ENCODE assay signal across 8 cellular contexts in the genomic region with DNA sequence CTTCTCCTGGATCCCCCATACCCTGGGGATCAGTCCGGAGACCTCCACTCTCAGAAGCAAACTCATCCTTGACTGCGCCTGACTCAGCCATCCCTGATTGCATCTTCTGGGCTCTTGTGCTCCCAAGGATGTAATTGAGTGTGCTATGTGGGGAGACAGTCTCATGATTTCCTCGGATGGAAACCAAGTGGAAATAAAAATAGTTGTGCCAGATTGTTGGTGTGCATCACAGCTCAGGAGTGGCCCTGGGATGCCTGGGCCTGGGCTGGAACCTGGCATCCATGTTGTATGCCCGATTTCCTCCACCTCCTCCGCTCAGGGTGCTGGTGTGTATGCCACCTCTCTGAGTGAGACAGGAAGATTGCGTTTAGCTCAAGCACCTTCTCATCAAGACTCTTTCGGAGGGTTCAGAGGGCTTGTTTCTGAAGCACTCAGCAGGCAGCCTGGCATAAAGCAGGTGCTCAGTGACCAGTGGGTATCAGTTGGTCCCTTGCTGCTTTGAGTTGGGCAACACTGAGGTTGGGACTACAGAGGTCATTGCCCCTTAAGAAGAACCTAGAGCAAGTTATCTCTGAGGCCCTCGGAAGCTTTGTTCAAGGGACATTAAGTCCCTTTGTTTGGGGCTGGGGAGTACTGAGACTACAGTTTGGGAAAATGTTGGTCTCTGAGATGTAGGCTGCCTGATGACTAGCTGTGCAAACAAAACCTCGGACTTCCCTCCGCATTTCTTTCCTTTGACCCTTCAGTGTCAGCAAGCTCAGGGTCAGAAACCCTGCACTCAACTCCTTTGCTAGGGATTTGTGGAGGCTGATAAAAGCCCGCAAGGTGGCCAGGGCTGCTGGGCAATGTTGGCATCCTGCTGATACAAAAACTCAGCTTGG. TPM values are rescaled to one million over a fixed set of nuclear protein-coding genes. Genes with fewer than 3 reads are reported as not detected.
A peak's percentile ranks its signal among the peaks of the same experiment; 100 is the strongest.
DNase-seq lines count a peak whose midpoint lies in the region; ATAC-seq, FAIRE-seq and TF ChIP-seq lines count a peak whose summit lies in the region.

No MANE protein-coding gene starts in this region.

- H3K79me2 ChIP-seq in GM23338 (replicated peaks; ENCODE audit: insufficient read depth) (no peaks in the 10 kb centered on the region), keratinocyte (ENCODE audit: control insufficient read depth, insufficient read depth, low read length) (no peaks in the 10 kb centered on the region)

- H3K27me3 ChIP-seq in GM23338 (ENCODE audit: insufficient read depth): no peaks in the 10 kb centered on the region
- H3K27me3 ChIP-seq in keratinocyte (ENCODE audit: control insufficient read depth, extremely low read depth, insufficient read depth, low read length): no peaks in the 10 kb centered on the region

- FAIRE-seq in keratinocyte (lab: Jason Lieb, UNC): no peak

- H3K4me2 ChIP-seq in GM23338: no peak overlapping the region
- peak overlapping the region; percentile 86 for H3K4me2 ChIP-seq in keratinocyte (ENCODE audit: control insufficient read depth, extremely low read depth, insufficient read depth, low read depth, low read length)

- no peak for ATAC-seq in GM23338
- ATAC-seq in stimulated activated effector memory CD8-positive, alpha-beta T cell treated with anti-CD3 and anti-CD28 coated beads, Interleukin-12 subunit alpha, Interleukin-12 subunit beta, amount 100 ng/mL, for 72 hours: no peak

- H3K27me3 Mint-ChIP-seq in GM23338 (ENCODE audit: insufficient read depth, low read depth, poor library complexity): peaks cover 12% of the 10 kb centered on the region

- H3K4me3 ChIP-seq in GM23338: no peak overlapping the region
- H3K4me3 ChIP-seq in WI38 (ENCODE audit: low read depth, low read length): peak overlapping the region; percentile 58
- H3K4me3 ChIP-seq in keratinocyte (ENCODE audit: control insufficient read depth in 2 of 3, extremely low read depth in 1 of 3, insufficient read depth in 2 of 3, low read depth in 1 of 3, low read length in 3 of 3): peak overlapping the region in 2 of 3 experiments; percentile 1 to 11

- TF ChIP-seq CTCF in GM23338 (conservative IDR thresholded peaks at IDR 0.05; ENCODE audit: low read depth in 2 of 2): no peak
- TF ChIP-seq CTCF in WI38 (IDR thresholded peaks at IDR 0.05; ENCODE audit: low read depth, low read length): no peak
- no peak for TF ChIP-seq CTCF in keratinocyte (optimal IDR thresholded peaks at IDR 0.05 in 1 of 3, IDR thresholded peaks at IDR 0.05 in 1 of 3, conservative IDR thresholded peaks at IDR 0.05 in 1 of 3; ENCODE audit: extremely low read depth in 1 of 3, insufficient read depth in 2 of 3, low read length in 3 of 3)

- peaks cover 6% of the 10 kb centered on the region for H3K4me1 Mint-ChIP-seq in GM23338
- H3K4me1 Mint-ChIP-seq in stimulated activated effector memory CD8-positive, alpha-beta T cell treated with anti-CD3 and anti-CD28 coated beads, Interleukin-12 subunit alpha, Interleukin-12 subunit beta, amount 100 ng/mL, for 72 hours: peaks cover 62% of the 10 kb centered on the region

- H3K4me1 ChIP-seq in GM23338 (ENCODE audit: insufficient read depth) (no peaks in the 10 kb centered on the region), keratinocyte (ENCODE audit: control insufficient read depth, extremely low read depth, insufficient read depth, low read length) (peaks cover 56% of the 10 kb centered on the region)

- H2AFZ ChIP-seq in GM23338: peak overlapping the region; percentile 38; the same call in 1 of the 2 replicates
- no peak overlapping the region for H2AFZ ChIP-seq in keratinocyte (ENCODE audit: control insufficient read depth, low read length)

- no peaks in the 10 kb centered on the region for H3F3A ChIP-seq in GM23338 (replicated peaks; ENCODE audit: low read depth)

- H3K4me3 Mint-ChIP-seq in GM23338: no peak overlapping the region
- H3K4me3 Mint-ChIP-seq in stimulated activated effector memory CD8-positive, alpha-beta T cell treated with anti-CD3 and anti-CD28 coated beads, Interleukin-12 subunit alpha, Interleukin-12 subunit beta, amount 100 ng/mL, for 72 hours: peak overlapping the region; percentile 54

- H3K36me3 ChIP-seq in GM23338 (ENCODE audit: insufficient read depth) (no peaks in the 10 kb centered on the region), keratinocyte (ENCODE audit: control insufficient read depth in 2 of 2, extremely low read depth in 1 of 2, insufficient read depth in 2 of 2, low read length in 2 of 2) (peaks cover 0 to 8% of the 10 kb centered on the region in 2 experiments)

- no peak overlapping the region for H3K27ac Mint-ChIP-seq in GM23338
- H3K27ac Mint-ChIP-seq in stimulated activated effector memory CD8-positive, alpha-beta T cell treated with anti-CD3 and anti-CD28 coated beads, Interleukin-12 subunit alpha, Interleukin-12 subunit beta, amount 100 ng/mL, for 72 hours: no peak overlapping the region

- H3K9me3 ChIP-seq in keratinocyte (ENCODE audit: control insufficient read depth, low read depth, low read length): peaks cover 2% of the 10 kb centered on the region

- H3K27ac ChIP-seq in GM23338 (ENCODE audit: low read depth) (no peak overlapping the region), keratinocyte (ENCODE audit: control insufficient read depth, insufficient read depth, low read length) (peak overlapping the region; percentile 99)

- H3K9ac ChIP-seq in keratinocyte (ENCODE audit: control insufficient read depth, extremely low read depth, insufficient read depth, low read length): peak overlapping the region; percentile 88

- no peaks in the 10 kb centered on the region for H3K36me3 Mint-ChIP-seq in GM23338 (ENCODE audit: low read depth)
- H3K36me3 Mint-ChIP-seq in stimulated activated effector memory CD8-positive, alpha-beta T cell treated with anti-CD3 and anti-CD28 coated beads, Interleukin-12 subunit alpha, Interleukin-12 subunit beta, amount 100 ng/mL, for 72 hours: no peaks in the 10 kb centered on the region

- DNase-seq in GM23338 (ENCODE audit: low spot score) (no peak), keratinocyte (ENCODE audit: low read depth, low spot score) (no peak), DMS79 (lab: John Stamatoyannopoulos, UW) (no peak), NCI-H446 treated with DMSO at 0.1 percent for 48 hours (lab: John Stamatoyannopoulos, UW) (no peak), germinal center (ENCODE audit: low spot score) (no peak), hippocampal formation (lab: John Stamatoyannopoulos, UW) (no peak)
- no peak for DNase-seq in stimulated activated effector memory CD8-positive, alpha-beta T cell treated with anti-CD3 and anti-CD28 coated beads, Interleukin-12 subunit alpha, Interleukin-12 subunit beta, amount 100 ng/mL, for 72 hours (ENCODE audit: low spot score in 2 of 2)

- H4K20me1 ChIP-seq in GM23338 (replicated peaks; ENCODE audit: insufficient read depth) (no peaks in the 10 kb centered on the region), keratinocyte (ENCODE audit: control insufficient read depth, extremely low read depth, insufficient read depth, low read length) (no peaks in the 10 kb centered on the region)

- H3K9me1 ChIP-seq in keratinocyte (ENCODE audit: control insufficient read depth, extremely low read depth, insufficient read depth, low read length): no peaks in the 10 kb centered on the region

- H3K9me2 ChIP-seq in GM23338 (ENCODE audit: insufficient read depth): no peaks in the 10 kb centered on the region

- no peaks in the 10 kb centered on the region for H3K9me3 Mint-ChIP-seq in GM23338
- H3K9me3 Mint-ChIP-seq in stimulated activated effector memory CD8-positive, alpha-beta T cell treated with anti-CD3 and anti-CD28 coated beads, Interleukin-12 subunit alpha, Interleukin-12 subunit beta, amount 100 ng/mL, for 72 hours: peaks cover 2% of the 10 kb centered on the region

- dilution Hi-C loops in keratinocyte (cut with MboI; ENCODE audit: extremely low pct_ligation_motif_present, low sequenced_read_pairs): no loop called here

TF ChIP-seq in GM23338, 12 proteins besides CTCF, POLR2A, EP300 and RAD21 (continues in another document):
- no peak for TF ChIP-seq ZNF331 (CRISPR knock-in tag; IDR thresholded peaks at IDR 0.05; ENCODE audit: low read depth)
- no peak for TF ChIP-seq POLR2AphosphoS5 (IDR thresholded peaks at IDR 0.05; ENCODE audit: low read depth)
- no peak for TF ChIP-seq NANOG (IDR thresholded peaks at IDR 0.05; ENCODE audit: borderline replicate concordance)
- TF ChIP-seq, protein P1, sequence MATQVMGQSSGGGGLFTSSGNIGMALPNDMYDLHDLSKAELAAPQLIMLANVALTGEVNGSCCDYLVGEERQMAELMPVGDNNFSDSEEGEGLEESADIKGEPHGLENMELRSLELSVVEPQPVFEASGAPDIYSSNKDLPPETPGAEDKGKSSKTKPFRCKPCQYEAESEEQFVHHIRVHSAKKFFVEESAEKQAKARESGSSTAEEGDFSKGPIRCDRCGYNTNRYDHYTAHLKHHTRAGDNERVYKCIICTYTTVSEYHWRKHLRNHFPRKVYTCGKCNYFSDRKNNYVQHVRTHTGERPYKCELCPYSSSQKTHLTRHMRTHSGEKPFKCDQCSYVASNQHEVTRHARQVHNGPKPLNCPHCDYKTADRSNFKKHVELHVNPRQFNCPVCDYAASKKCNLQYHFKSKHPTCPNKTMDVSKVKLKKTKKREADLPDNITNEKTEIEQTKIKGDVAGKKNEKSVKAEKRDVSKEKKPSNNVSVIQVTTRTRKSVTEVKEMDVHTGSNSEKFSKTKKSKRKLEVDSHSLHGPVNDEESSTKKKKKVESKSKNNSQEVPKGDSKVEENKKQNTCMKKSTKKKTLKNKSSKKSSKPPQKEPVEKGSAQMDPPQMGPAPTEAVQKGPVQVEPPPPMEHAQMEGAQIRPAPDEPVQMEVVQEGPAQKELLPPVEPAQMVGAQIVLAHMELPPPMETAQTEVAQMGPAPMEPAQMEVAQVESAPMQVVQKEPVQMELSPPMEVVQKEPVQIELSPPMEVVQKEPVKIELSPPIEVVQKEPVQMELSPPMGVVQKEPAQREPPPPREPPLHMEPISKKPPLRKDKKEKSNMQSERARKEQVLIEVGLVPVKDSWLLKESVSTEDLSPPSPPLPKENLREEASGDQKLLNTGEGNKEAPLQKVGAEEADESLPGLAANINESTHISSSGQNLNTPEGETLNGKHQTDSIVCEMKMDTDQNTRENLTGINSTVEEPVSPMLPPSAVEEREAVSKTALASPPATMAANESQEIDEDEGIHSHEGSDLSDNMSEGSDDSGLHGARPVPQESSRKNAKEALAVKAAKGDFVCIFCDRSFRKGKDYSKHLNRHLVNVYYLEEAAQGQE (IDR thresholded peaks at IDR 0.05; ENCODE audit: unreplicated experiment): no peak

RNA-seq across cellular contexts. Expression of a gene that starts 24.8 kb away (rescaled TPM):
- total RNA-seq in GM23338 (2014; rRNA removed; shearing (Covaris generic)): 1.4 and 1.7 TPM in 2 replicates
- polyA plus RNA-seq in GM23338 (2016; fragmentation: Nextera tagmentation; extraction: Ambion mirVana) (0.66 and 1.5 TPM in 2 replicates), keratinocyte (72.7 to 124 TPM (median 83.9 TPM) in 3 replicates)
- 172 TPM for polyA plus RNA-seq in keratinocyte (2011; ENCODE audit: low read depth)
- 76.6 and 79.2 TPM in 2 replicates for polyA plus RNA-seq in keratinocyte (2011; cell fraction: cytosol; rRNA removed)
- polyA plus RNA-seq in keratinocyte (2011; cell fraction: nucleus; rRNA removed): 175 and 197 TPM in 2 replicates
- 52.2 and 143 TPM in 2 replicates for polyA plus RNA-seq in keratinocyte (2012; ENCODE audit: low replicate concordance)
- 218 to 406 TPM (median 316 TPM) in 3 replicates for polyA minus RNA-seq in keratinocyte
- polyA minus RNA-seq in keratinocyte (2011; cell fraction: cytosol; rRNA and poly(A)+ RNA removed): 176 TPM
- 292 and 558 TPM in 2 replicates for polyA minus RNA-seq in keratinocyte (2011; cell fraction: nucleus; rRNA and poly(A)+ RNA removed)

Comparison
In these comparisons a context has a peak if more than half of its experiments do, and no peak if none do; other contexts are left out.
1. RNA of a gene that starts 24.8 kb away (polyA plus RNA-seq): 52.2 to 197 TPM in keratinocyte; 0.66 to 1.5 TPM in GM23338; every median in the first group is over 10 times any median in the second.